ENCODE assay signal across 19 cellular contexts in the genomic region with DNA sequence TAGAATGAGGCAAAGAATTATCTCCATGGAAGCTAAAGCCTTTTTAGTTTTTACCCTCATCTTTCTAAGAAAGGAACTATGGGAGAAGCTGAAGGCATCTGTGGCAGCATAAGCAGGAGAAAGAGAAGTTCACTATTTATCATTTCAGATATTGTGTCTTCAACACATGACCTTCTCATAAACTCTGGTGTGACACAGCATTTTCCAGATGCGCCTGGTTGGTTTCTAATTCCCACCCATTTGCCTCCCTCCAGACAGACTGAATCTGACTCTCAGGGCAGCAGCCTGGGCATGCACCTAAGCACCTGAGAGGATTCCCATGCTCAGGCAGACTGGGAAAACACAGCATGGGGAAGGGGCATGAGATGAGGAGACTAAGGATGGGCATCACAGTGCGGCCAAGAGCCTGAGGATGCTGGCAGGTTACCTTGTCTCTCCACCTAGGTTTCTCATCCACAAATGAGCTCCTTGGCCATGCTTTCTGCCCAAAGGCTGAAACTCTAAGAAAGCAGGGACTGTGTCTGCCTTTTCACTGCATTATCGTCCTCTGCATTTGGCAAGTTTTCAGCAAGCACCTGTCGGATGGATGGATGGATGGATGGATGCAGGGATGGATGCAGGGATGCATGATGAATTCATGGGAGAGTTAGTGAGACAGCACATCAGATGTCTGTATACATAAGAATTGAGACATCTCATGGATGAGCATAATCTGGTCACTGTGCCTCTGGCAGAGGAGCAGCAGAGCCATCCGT. TPM values are rescaled to one million over a fixed set of nuclear protein-coding genes. Genes with fewer than 3 reads are reported as not detected.
"Had no signal": no experiment of that assay in that cellular context is flagged by ENCODE, and none has a peak within 500 bp of the region (broad histone marks: within the 10 kb centered on the region; RNA-seq: fewer than 3 reads in every experiment).

No MANE protein-coding gene starts in this region.

- DNase-seq: activated CD4-positive, alpha-beta memory T cell treated with anti-CD3 and anti-CD28 coated beads for 36 hours; activated CD4-positive, alpha-beta T cell treated with anti-CD3 and anti-CD28 coated beads for 48 hours; activated CD4-positive, CD25-positive, alpha-beta regulatory T cell; activated effector memory CD4-positive, alpha-beta T cell treated with Interleukin-2 at 50 U/mL for 16 hours; activated naive CD4-positive, alpha-beta T cell treated with anti-CD3 and anti-CD28 coated beads, Interleukin-2, amount 10 ng/mL, durations not matched to agents 7 days and 5 days; activated T-cell treated with anti-CD3 and anti-CD28 coated beads, Interleukin-2, amount 50 U/mL, for 72 hours; colonic mucosa; dorsolateral prefrontal cortex; esophagus squamous epithelium; heart right ventricle; islet precursor cell; lower lobe of right lung; naive thymus-derived CD4-positive, alpha-beta T cell; stimulated activated CD4-positive, alpha-beta T cell treated with anti-CD3 and anti-CD28 coated beads, Interleukin-2, amount 100 ng/mL, for 48 hours; stimulated activated CD8-positive, alpha-beta memory T cell treated with anti-CD3 and anti-CD28 coated beads, Interleukin-4, amount 100 ng/mL, for 48 hours; stimulated activated naive B cell treated with anti-CD40 and anti-IgM and Interleukin-4, amounts not matched to agents 10 μg/mL and 1 μg/mL and 100 μg/mL, for 72 hours; testis had no signal

- ATAC-seq: lower lobe of right lung; naive thymus-derived CD4-positive, alpha-beta T cell had no signal

RNA-seq across cellular contexts. Expression of a gene that starts 28.8 kb away (rescaled TPM):
- total RNA-seq: activated CD4-positive, alpha-beta memory T cell treated with anti-CD3 and anti-CD28 coated beads for 36 hours; activated T-cell treated with anti-CD3 and anti-CD28 coated beads, Interleukin-2, amount 50 U/mL, for 72 hours; bronchial epithelial cell; T-helper 2 cell treated with Interferon-gamma antibody and Interleukin-4, amounts not matched to agents 100 ng/mL and 5 ng/mL, for 36 hours had no signal
